ENCODE assay signal across 8 cellular contexts in the genomic region with DNA sequence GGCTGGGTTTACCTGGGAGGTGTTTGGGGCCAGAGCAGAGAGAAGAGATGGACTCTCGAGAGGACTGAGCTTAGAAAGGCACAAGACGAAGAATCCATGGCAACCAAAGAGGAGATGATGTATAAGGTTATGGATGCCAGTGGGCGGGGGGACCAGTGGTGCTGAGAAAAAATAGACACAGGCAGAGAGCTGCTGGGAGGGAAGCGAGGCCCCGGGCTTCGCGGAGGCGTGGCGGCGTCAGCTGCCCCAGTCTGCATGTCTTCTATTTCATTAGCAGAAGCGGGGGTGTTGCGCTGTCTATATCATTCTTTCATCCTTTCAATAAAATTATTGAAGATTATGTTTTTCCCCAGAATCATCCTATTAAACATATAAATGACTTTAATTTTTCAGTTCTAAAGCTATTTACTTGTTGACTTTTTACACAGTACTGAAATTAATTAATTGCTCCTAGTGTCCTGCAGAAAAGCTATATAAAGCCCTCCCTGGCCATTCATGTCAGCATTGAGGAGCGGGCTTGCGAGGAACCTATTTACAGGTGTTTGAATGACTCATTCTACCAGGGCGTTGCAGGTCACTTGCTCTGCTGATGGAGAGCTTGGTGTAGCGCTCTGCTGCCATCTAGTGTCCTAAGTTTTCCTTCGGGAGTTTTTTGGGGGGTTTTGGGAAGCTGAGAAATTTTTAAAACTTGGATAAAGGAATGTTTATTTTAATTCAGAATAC. TPM values are rescaled to one million over a fixed set of nuclear protein-coding genes. Genes with fewer than 3 reads are reported as not detected.
A peak's percentile ranks its signal among the peaks of the same experiment; 100 is the strongest.
DNase-seq lines count a peak whose midpoint lies in the region; ATAC-seq and TF ChIP-seq lines count a peak whose summit lies in the region.

No MANE protein-coding gene starts in this region.

- H3K79me2 ChIP-seq in H9 (ENCODE audit: insufficient read depth, low read length), result no peaks in the 10 kb centered on the region

- no peak overlapping the region for H2BK20ac ChIP-seq in H9 (ENCODE audit: low read depth, low read length, poor library complexity, severe bottlenecking)

- no peaks in the 10 kb centered on the region for H3K27me3 Mint-ChIP-seq in H9 (ENCODE audit: low read depth)

- DNase-seq in Daoy (ENCODE audit: low read depth), result peak; percentile 54
- DNase-seq in H9, result peak; percentile 75
- peak; percentile 64 for DNase-seq in NCI-H2029 treated with DMSO at 0.1 percent for 48 hours (lab: John Stamatoyannopoulos, UW)
- DNase-seq in activated CD4-positive, CD25-positive, alpha-beta regulatory T cell treated with anti-CD3 and anti-CD28 coated beads, Interleukin-2, amount 50 U/mL, for 16 hours (ENCODE audit: low read depth, low spot score), result peak; percentile 46
- peak; percentile 82 for DNase-seq in cerebellar cortex (ENCODE audit: low spot score)
- DNase-seq in kidney tubule cell (ENCODE audit: low spot score), result peak; percentile 80
- peak; percentile 37 to 52 for DNase-seq in stimulated activated CD4-positive, alpha-beta T cell treated with anti-CD3 and anti-CD28 coated beads, Interleukin-4, amount 100 ng/mL, for 48 hours (ENCODE audit: low read depth in 2 of 2)

- H2AFZ ChIP-seq in H9 (ENCODE audit: low read length), result no peak overlapping the region

- no peaks in the 10 kb centered on the region for H3K9me3 ChIP-seq in H9 (ENCODE audit: control insufficient read depth, low read depth, low read length)

- H3K4ac ChIP-seq in H9 (ENCODE audit: low read depth, low read length), result no peak overlapping the region

- H2AK5ac ChIP-seq in H9 (ENCODE audit: insufficient read length, low read length), result no peak overlapping the region

- H2BK5ac ChIP-seq in H9 (ENCODE audit: insufficient read length, low read length), result no peak overlapping the region

- no peaks in the 10 kb centered on the region for H3K9me3 Mint-ChIP-seq in H9

- no peak overlapping the region for H3K4me3 Mint-ChIP-seq in H9

- WGBS in H9 (ENCODE audit: extremely low coverage, insufficient read length, low lambda C conversion rate), result no CpG with 5 or more reads among the region's 17 CpGs

- no peak overlapping the region for H3T11ph ChIP-seq in H9 (ENCODE audit: low read length)

- no peak overlapping the region for H3K56ac ChIP-seq in H9 (ENCODE audit: insufficient read length, low read depth, low read length)

- H4K8ac ChIP-seq in H9 (replicated peaks; ENCODE audit: insufficient read length, low read depth, low read length), result no peak overlapping the region

- H3K23ac ChIP-seq in H9 (ENCODE audit: insufficient read length, low read depth, low read length), result no peak overlapping the region

- H3K36me3 Mint-ChIP-seq in H9 (ENCODE audit: insufficient read depth in 1 of 3, low read depth in 3 of 3), result peaks cover 10 to 13% (median 13%) of the 10 kb centered on the region in 3 experiments; a peak in 6 of 7 replicates

- TF ChIP-seq CTCF in H9 (conservative IDR thresholded peaks at IDR 0.05), result peak; percentile 90

- no peak overlapping the region for H4K5ac ChIP-seq in H9 (ENCODE audit: insufficient read length, low read depth, low read length)

- H3K18ac ChIP-seq in H9 (ENCODE audit: insufficient read length, low read depth, low read length), result no peak overlapping the region

- no peaks in the 10 kb centered on the region for H4K20me1 ChIP-seq in H9 (ENCODE audit: control insufficient read depth, insufficient read depth, insufficient read length)

- no peak overlapping the region for H3K27ac ChIP-seq in H9 (ENCODE audit: insufficient read length, low read depth, low read length)

- no peaks in the 10 kb centered on the region for H3K79me1 ChIP-seq in H9 (ENCODE audit: insufficient read depth, low read depth, low read length, poor library complexity, severe bottlenecking)

- peaks cover 14 to 25% of the 10 kb centered on the region in 2 experiments for H3K4me1 Mint-ChIP-seq in H9

- no peak overlapping the region for H4K91ac ChIP-seq in H9 (ENCODE audit: insufficient read length, low read depth, low read length)

- no peaks in the 10 kb centered on the region for H3K4me1 ChIP-seq in H9 (ENCODE audit: insufficient read depth, low read length)

- H3K23me2 ChIP-seq in H9 (ENCODE audit: insufficient read length, low read depth, low read length, poor library complexity, severe bottlenecking), result no peaks in the 10 kb centered on the region

- H3K9ac ChIP-seq in H9 (ENCODE audit: extremely low read depth, insufficient read length, low read length), result no peak overlapping the region

- no peak for ATAC-seq in GM19324 (IDR thresholded peaks at IDR 0.05; ENCODE audit: low FRiP score, unreplicated experiment)

- H3K14ac ChIP-seq in H9 (ENCODE audit: insufficient read depth, low read length), result no peak overlapping the region

- no peak overlapping the region for H2BK12ac ChIP-seq in H9 (ENCODE audit: insufficient read length, low read depth, low read length)

- no peak overlapping the region for H2BK15ac ChIP-seq in H9 (ENCODE audit: low read depth, low read length)

- H3K27ac Mint-ChIP-seq in H9, result no peak overlapping the region; a peak in 2 of 7 replicates

- no peak overlapping the region for H3K4me2 ChIP-seq in H9 (ENCODE audit: insufficient read depth, insufficient read length, low read length)

- H3K27me3 ChIP-seq in H9 (ENCODE audit: insufficient read depth, low read length), result no peaks in the 10 kb centered on the region

- H2BK120ac ChIP-seq in H9 (ENCODE audit: low read depth, low read length, poor library complexity, severe bottlenecking), result no peak overlapping the region

RNA-seq across cellular contexts. Expression of a gene that starts 42.9 kb away (rescaled TPM):
- total RNA-seq in Daoy (2014; rRNA removed; shearing (Covaris generic)), result not detected in 2 replicates
- 1.4 and 2.1 TPM in 2 replicates for total RNA-seq in H9 (2021)
